27 cellular contexts compared by ENCODE assay signal in the genomic region with DNA sequence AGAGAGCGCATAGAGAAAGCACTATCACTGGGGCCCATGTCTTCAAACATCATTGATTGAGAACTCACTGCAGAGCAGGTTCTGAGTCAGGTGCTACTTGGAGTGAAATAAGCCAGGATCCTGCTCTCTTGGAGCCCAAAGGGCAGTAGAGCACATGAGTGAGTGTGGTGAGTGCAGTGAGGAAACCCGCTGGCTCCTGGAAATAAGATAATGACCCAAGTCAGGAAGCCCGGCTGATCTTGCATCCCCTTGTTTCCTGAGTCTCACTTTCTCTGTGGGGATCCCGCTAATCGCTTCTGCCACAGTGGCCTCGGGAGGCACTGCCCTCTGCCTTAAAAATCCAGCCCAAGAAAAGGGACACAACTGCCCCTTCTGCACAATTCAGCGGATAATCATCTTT. TPM values are rescaled to one million over a fixed set of nuclear protein-coding genes. Genes with fewer than 3 reads are reported as not detected.
DNase-seq lines count a peak whose midpoint lies in the region; ATAC-seq, FAIRE-seq and TF ChIP-seq lines count a peak whose summit lies in the region.
"Had no signal": no experiment of that assay in that cellular context is flagged by ENCODE, and none has a peak within 500 bp of the region (broad histone marks: within the 10 kb centered on the region; RNA-seq: fewer than 3 reads in every experiment).

No MANE protein-coding gene starts in this region.

- no peaks in the 10 kb centered on the region for H4K20me1 ChIP-seq in HepG2 (ENCODE audit: insufficient read depth, low read length)

- H3K36me3 ChIP-seq in liver (ENCODE audit: control insufficient read depth in 4 of 4, insufficient read depth in 3 of 4, low read depth in 1 of 4, low read length in 3 of 4) = no peaks in the 10 kb centered on the region
- H3K36me3 ChIP-seq in HepG2 (replicated peaks in 1 of 2; ENCODE audit: control insufficient read depth in 1 of 2, insufficient read depth in 2 of 2, low read length in 2 of 2) = no peaks in the 10 kb centered on the region
- no peaks in the 10 kb centered on the region for H3K36me3 ChIP-seq in RWPE2 (ENCODE audit: low read depth)
- no peaks in the 10 kb centered on the region for H3K36me3 ChIP-seq in esophagus muscularis mucosa
- H3K36me3 ChIP-seq in vagina = no peaks in the 10 kb centered on the region
- no peaks in the 10 kb centered on the region for H3K36me3 ChIP-seq in heart right ventricle
- H3K36me3 ChIP-seq: lower lobe of right lung, SJSA1 had no signal

- TF ChIP-seq POLR2A in HepG2 (IDR thresholded peaks at IDR 0.05; ENCODE audit: insufficient read depth in 1 of 2, low read depth in 2 of 2, low read length in 2 of 2) (no peak), esophagus muscularis mucosa (IDR thresholded peaks at IDR 0.05; ENCODE audit: low read depth) (no peak), vagina (IDR thresholded peaks at IDR 0.05) (no peak)

- ATAC-seq in HepG2 (no peak), RWPE2 (ENCODE audit: low read depth) (no peak), foreskin keratinocyte (no peak), heart right ventricle (no peak)
- ATAC-seq: lower lobe of right lung; natural killer cell treated with Interleukin-12 subunit alpha and Interleukin-12 subunit beta and Interleukin-15 and Interleukin-18, amount 100 ng/mL, for 72 hours; stimulated activated memory B cell treated with anti-CD40 and anti-IgM and Interleukin-4, amounts not matched to agents 10 μg/mL and 1 μg/mL and 100 μg/mL, for 72 hours had no signal

- no peaks in the 10 kb centered on the region for H3K9me3 ChIP-seq in liver (ENCODE audit: control insufficient read depth in 4 of 4, low read length in 3 of 4)
- no peaks in the 10 kb centered on the region for H3K9me3 ChIP-seq in HepG2 (ENCODE audit: low read length)
- H3K9me3 ChIP-seq in RWPE2 (ENCODE audit: severe bottlenecking) = no peaks in the 10 kb centered on the region
- H3K9me3 ChIP-seq in esophagus muscularis mucosa = peaks cover 0 to 6% (median 0%) of the 10 kb centered on the region in 4 donors
- no peaks in the 10 kb centered on the region for H3K9me3 ChIP-seq in vagina
- peaks cover 0 to 9% (median 0%) of the 10 kb centered on the region in 11 donors for H3K9me3 ChIP-seq in heart right ventricle
- H3K9me3 ChIP-seq: lower lobe of right lung, SJSA1 had no signal

- peaks cover 0 to 3% (median 0%) of the 10 kb centered on the region in 4 donors for H3K4me1 ChIP-seq in liver (ENCODE audit: control insufficient read depth in 4 of 4, insufficient read depth in 4 of 4, low read length in 3 of 4)
- peaks cover 9% of the 10 kb centered on the region for H3K4me1 ChIP-seq in HepG2 (ENCODE audit: insufficient read depth, low read length)
- peaks cover 10% of the 10 kb centered on the region for H3K4me1 ChIP-seq in RWPE2 (ENCODE audit: insufficient read depth, poor library complexity, severe bottlenecking)
- H3K4me1 ChIP-seq in esophagus muscularis mucosa = peaks cover 0 to 10% (median 6%) of the 10 kb centered on the region in 4 donors
- no peaks in the 10 kb centered on the region for H3K4me1 ChIP-seq in foreskin keratinocyte
- H3K4me1 ChIP-seq in vagina = no peaks in the 10 kb centered on the region
- peaks cover 0 to 15% (median 4%) of the 10 kb centered on the region in 9 donors for H3K4me1 ChIP-seq in heart right ventricle

- no peak overlapping the region for H3K4me2 ChIP-seq in HepG2 (ENCODE audit: low read depth, low read length)

- no peaks in the 10 kb centered on the region for H3K79me2 ChIP-seq in HepG2 (ENCODE audit: insufficient read depth, low read length)

- H3K4me3 ChIP-seq in liver (ENCODE audit: low read depth in 1 of 3, low read length in 3 of 3) (no peak overlapping the region), HepG2 (replicated peaks in 1 of 3; ENCODE audit: insufficient read depth in 1 of 3, low read depth in 2 of 3, low read length in 3 of 3) (no peak overlapping the region), RWPE2 (ENCODE audit: severe bottlenecking) (no peak overlapping the region), esophagus muscularis mucosa (no peak overlapping the region), vagina (no peak overlapping the region), heart right ventricle (no peak overlapping the region)
- H3K4me3 ChIP-seq: lower lobe of right lung, SJSA1 had no signal

- H3K27ac ChIP-seq in liver (ENCODE audit: low read depth in 1 of 2, low read length in 2 of 2) (no peak overlapping the region), HepG2 (ENCODE audit: extremely low read length, insufficient read depth, low read length) (no peak overlapping the region), RWPE2 (ENCODE audit: poor library complexity, severe bottlenecking) (peak overlapping the region; percentile 77), esophagus muscularis mucosa (replicated peaks in 1 of 4) (no peak overlapping the region), foreskin keratinocyte (no peak overlapping the region), vagina (no peak overlapping the region), heart right ventricle (no peak overlapping the region)
- H3K27ac ChIP-seq: 22Rv1, C4-2B, lower lobe of right lung, SJSA1 had no signal

- POLR2A ChIA-PET in HepG2 (lab: Yijun Ruan, JAX) = no interaction called here

- CTCF ChIA-PET in HepG2 (lab: Yijun Ruan, JAX; ENCODE audit: low intra/inter-chr PET ratio, low total read pairs) = no interaction called here

- H3K9ac ChIP-seq in liver (ENCODE audit: low read depth in 1 of 2, low read length in 2 of 2) = no peak overlapping the region
- H3K9ac ChIP-seq in HepG2 (ENCODE audit: insufficient read depth, low read depth, low read length) = no peak overlapping the region

- DNase-seq in HepG2 (ENCODE audit: low spot score) (no peak), RWPE2 (ENCODE audit: low spot score) (no peak), esophagus muscularis mucosa (ENCODE audit: extremely low spot score) (peak; percentile 89), foreskin keratinocyte (no peak), NCI-H1092 (lab: John Stamatoyannopoulos, UW) (no peak), vagina (ENCODE audit: extremely low spot score in 2 of 2) (no peak), heart right ventricle (no peak)
- DNase-seq: activated CD4-positive, alpha-beta memory T cell treated with anti-CD3 and anti-CD28 coated beads, Interleukin-2, amount 10 ng/mL, durations not matched to agents 7 days and 5 days; activated CD4-positive, CD25-positive, alpha-beta regulatory T cell treated with anti-CD3 and anti-CD28 coated beads, Interleukin-2, amount 50 U/mL, for 72 hours; activated CD8-positive, alpha-beta memory T cell treated with anti-CD3 and anti-CD28 coated beads, Interleukin-2, amount 50 U/mL, for 4 hours; activated naive CD4-positive, alpha-beta T cell treated with Interleukin-2 at 50 U/mL for 16 hours; Calu3; DMS79 treated with DMSO at 0.1 percent for 48 hours; GOT3; lower lobe of right lung; NCI-H1048; NCI-H1694; NCI-H446 treated with DMSO at 0.1 percent for 48 hours; NCI-H774; RPMI8226 had no signal

- 75% methylated on average over 7 of the region's 7 CpGs for WGBS in liver
- 79% methylated on average over 3 of the region's 7 CpGs for WGBS in HepG2 (ENCODE audit: low lambda C conversion rate)
- WGBS in esophagus muscularis mucosa = 73% methylated on average over 7 of the region's 7 CpGs
- 61 to 63% methylated on average over 7 of the region's 7 CpGs for WGBS in heart right ventricle, 2 donors

- TF ChIP-seq RAD21 in liver (IDR thresholded peaks at IDR 0.05) = no peak
- no peak for TF ChIP-seq RAD21 in HepG2 (CRISPR knock-in tag; IDR thresholded peaks at IDR 0.05)

- TF ChIP-seq EP300 in HepG2 (IDR thresholded peaks at IDR 0.05; ENCODE audit: low read depth in 2 of 2, low read length in 2 of 2) (no peak), HepG2 (CRISPR knock-in tag; IDR thresholded peaks at IDR 0.05; ENCODE audit: borderline replicate concordance) (no peak), esophagus muscularis mucosa (IDR thresholded peaks at IDR 0.05) (no peak)

- in situ Hi-C loops in HepG2 (cut with HindIII; ENCODE audit: extremely low pct_ligation_motif_present, low pct_unique_long_range_greater_than_20kb) = no loop called here

- FAIRE-seq in HepG2 (lab: Jason Lieb, UNC) = no peak
- FAIRE-seq: frontal cortex had no signal

- H3K27me3 ChIP-seq in liver (ENCODE audit: control insufficient read depth in 4 of 4, insufficient read depth in 4 of 4, low read length in 3 of 4) (no peaks in the 10 kb centered on the region), HepG2 (ENCODE audit: control insufficient read depth in 1 of 2, insufficient read depth in 2 of 2, low read length in 2 of 2) (no peaks in the 10 kb centered on the region; a peak in 1 of 5 replicates), RWPE2 (ENCODE audit: insufficient read depth, poor library complexity, severe bottlenecking) (no peaks in the 10 kb centered on the region), esophagus muscularis mucosa (no peaks in the 10 kb centered on the region), foreskin keratinocyte (no peaks in the 10 kb centered on the region), vagina (no peaks in the 10 kb centered on the region), heart right ventricle (no peaks in the 10 kb centered on the region)
- H3K27me3 ChIP-seq: SJSA1 had no signal

- no TSS peak for BruUV-seq in HepG2 (replicated peaks; lab: Mats Ljungman, UMichigan)

- TF ChIP-seq CTCF in liver (IDR thresholded peaks at IDR 0.05; ENCODE audit: low read depth, low read length, missing input control) = no peak
- TF ChIP-seq CTCF in HepG2 (CRISPR knock-in tag; IDR thresholded peaks at IDR 0.05) = no peak
- TF ChIP-seq CTCF in RWPE2 (IDR thresholded peaks at IDR 0.05; ENCODE audit: poor library complexity, severe bottlenecking) = no peak
- TF ChIP-seq CTCF in esophagus muscularis mucosa (IDR thresholded peaks at IDR 0.05) = no peak
- TF ChIP-seq CTCF in foreskin keratinocyte (conservative IDR thresholded peaks at IDR 0.05) = no peak
- TF ChIP-seq CTCF in vagina (IDR thresholded peaks at IDR 0.05) = no peak
- TF ChIP-seq CTCF in heart right ventricle (IDR thresholded peaks at IDR 0.05) = no peak

- H2AFZ ChIP-seq in HepG2 (ENCODE audit: low read length) = no peak overlapping the region

- intact Hi-C loops in HepG2 (cut with micrococcal nuclease; ENCODE audit: unreplicated experiment) (no loop called here), esophagus muscularis mucosa (cut with DNase I) (no loop called here), vagina (cut with DNase I) (no loop called here), heart right ventricle (cut with DNase I) (no loop called here)

RNA-seq across cellular contexts. Expression of gene FAM107B, which starts 7.1 kb away (rescaled TPM):
- total RNA-seq in liver (10 to 100 TPM; 28.5 to 58.1 TPM), HepG2 (2016; rRNA removed; fragmentation: Illumina TruSeq; extraction: Trizol) (24.8 and 38.5 TPM in 2 replicates), esophagus muscularis mucosa (10 to 100 TPM in 2 of 4 donors, 1 to 10 TPM in 2; 7.5 to 14.1 (median 9.4) TPM), foreskin keratinocyte (12.8 and 14.4 TPM in 2 replicates), vagina (33.4 TPM), heart right ventricle (10 to 100 TPM in 2 of 10 donors, 1 to 10 TPM in 8; 3.6 to 18.5 (median 6.5) TPM)
- polyA plus RNA-seq in liver (10 to 100 TPM; 24.9 to 33.2 TPM), HepG2 (2011; rRNA removed) (10.8 and 15.7 TPM in 2 replicates), foreskin keratinocyte (6.3 and 7.4 TPM in 2 replicates), heart right ventricle (1 to 10 TPM; 2.6 to 3.7 TPM)
- total RNA-seq in HepG2 (2016; cell fraction: cytosol; rRNA removed; fragmentation: Illumina TruSeq; extraction: Trizol; ENCODE audit: low read depth) = 13.8 and 17.1 TPM in 2 replicates
- total RNA-seq in HepG2 (2016; cell fraction: insoluble cytoplasmic fraction; rRNA removed; fragmentation: Illumina TruSeq; extraction: Trizol) = 25.5 and 32.8 TPM in 2 replicates
- total RNA-seq in HepG2 (2016; cell fraction: membrane; rRNA removed; fragmentation: Illumina TruSeq; extraction: Trizol) = 45.3 and 49.1 TPM in 2 replicates
- 20.6 and 21.1 TPM in 2 replicates for total RNA-seq in HepG2 (2016; cell fraction: nucleus; rRNA removed; fragmentation: Illumina TruSeq; extraction: Trizol)
- polyA plus RNA-seq in HepG2 (2011; cell fraction: cytosol; rRNA removed) = 7.8 and 11.0 TPM in 2 replicates
- polyA plus RNA-seq in HepG2 (2011; cell fraction: nucleus; rRNA removed) = 5.6 and 6.8 TPM in 2 replicates
- polyA plus RNA-seq in HepG2 (2012) = 13.3 and 16.9 TPM in 2 replicates
- 25.3 and 32.2 TPM in 2 replicates for polyA plus RNA-seq in HepG2 (2016; cell fraction: cytosol; fragmentation: Illumina TruSeq; extraction: Trizol; ENCODE audit: low read depth)
- 57.7 and 62.9 TPM in 2 replicates for polyA plus RNA-seq in HepG2 (2016; cell fraction: insoluble cytoplasmic fraction; fragmentation: Illumina TruSeq; extraction: Trizol; ENCODE audit: low read depth)
- polyA plus RNA-seq in HepG2 (2016; cell fraction: membrane; fragmentation: Illumina TruSeq; extraction: Trizol; ENCODE audit: low read depth) = 48.3 and 48.7 TPM in 2 replicates
- polyA plus RNA-seq in HepG2 (2016; cell fraction: nucleus; fragmentation: Illumina TruSeq; extraction: Trizol; ENCODE audit: insufficient read depth, low read depth) = 30.6 and 38.0 TPM in 2 replicates
- polyA minus RNA-seq in HepG2 (2011; rRNA and poly(A)+ RNA removed; ENCODE audit: low replicate concordance) = 4.0 and 10.5 TPM in 2 replicates
- 11.0 and 12.0 TPM in 2 replicates for polyA minus RNA-seq in HepG2 (2011; cell fraction: cytosol; rRNA and poly(A)+ RNA removed)
- 19.3 and 24.4 TPM in 2 replicates for polyA minus RNA-seq in HepG2 (2011; cell fraction: nucleus; rRNA and poly(A)+ RNA removed)

RNA-seq across cellular contexts. Expression of gene CDNF, which starts 56.1 kb away (rescaled TPM):
- total RNA-seq in liver = 1 to 10 TPM; 1.5 to 5.9 TPM
- 1 to 10 TPM; 2.7 to 3.1 TPM for polyA plus RNA-seq in liver
- total RNA-seq in HepG2 (2016; rRNA removed; fragmentation: Illumina TruSeq; extraction: Trizol) = 0.33 and 0.38 TPM in 2 replicates
- not detected in 2 replicates for total RNA-seq in HepG2 (2016; cell fraction: cytosol; rRNA removed; fragmentation: Illumina TruSeq; extraction: Trizol; ENCODE audit: low read depth)
- total RNA-seq in HepG2 (2016; cell fraction: insoluble cytoplasmic fraction; rRNA removed; fragmentation: Illumina TruSeq; extraction: Trizol) = 0.18 and 0.22 TPM in 2 replicates
- total RNA-seq in HepG2 (2016; cell fraction: membrane; rRNA removed; fragmentation: Illumina TruSeq; extraction: Trizol) = 0.24 and 0.31 TPM in 2 replicates
- total RNA-seq in HepG2 (2016; cell fraction: nucleus; rRNA removed; fragmentation: Illumina TruSeq; extraction: Trizol) = 0.50 and 0.99 TPM in 2 replicates
- polyA plus RNA-seq in HepG2 (2011; rRNA removed) = 0.29 and 0.40 TPM in 2 replicates
- 0.28 and 0.30 TPM in 2 replicates for polyA plus RNA-seq in HepG2 (2011; cell fraction: cytosol; rRNA removed)
- polyA plus RNA-seq in HepG2 (2011; cell fraction: nucleus; rRNA removed) = 0.90 TPM in 1 of 2 replicates, not detected in the other
- polyA plus RNA-seq in HepG2 (2012) = 0.37 and 0.55 TPM in 2 replicates
- 0.11 and 0.36 TPM in 2 replicates for polyA plus RNA-seq in HepG2 (2016; cell fraction: cytosol; fragmentation: Illumina TruSeq; extraction: Trizol; ENCODE audit: low read depth)
- polyA plus RNA-seq in HepG2 (2016; cell fraction: insoluble cytoplasmic fraction; fragmentation: Illumina TruSeq; extraction: Trizol; ENCODE audit: low read depth) = 0.22 TPM in 1 of 2 replicates, not detected in the other
- 0.23 and 0.35 TPM in 2 replicates for polyA plus RNA-seq in HepG2 (2016; cell fraction: membrane; fragmentation: Illumina TruSeq; extraction: Trizol; ENCODE audit: low read depth)
- 0.96 and 1.9 TPM in 2 replicates for polyA plus RNA-seq in HepG2 (2016; cell fraction: nucleus; fragmentation: Illumina TruSeq; extraction: Trizol; ENCODE audit: insufficient read depth, low read depth)
- polyA minus RNA-seq in HepG2 (2011; rRNA and poly(A)+ RNA removed; ENCODE audit: low replicate concordance) = not detected in 2 replicates
- 0.59 TPM in 1 of 2 replicates, not detected in the other for polyA minus RNA-seq in HepG2 (2011; cell fraction: cytosol; rRNA and poly(A)+ RNA removed)
- polyA minus RNA-seq in HepG2 (2011; cell fraction: nucleus; rRNA and poly(A)+ RNA removed) = 0.64 and 1.4 TPM in 2 replicates
- total RNA-seq in esophagus muscularis mucosa = 1 to 10 TPM in 1 of 4 donors, under 1 TPM in 3; 0.45 to 3.7 (median 0.67) TPM
- 0.34 and 0.63 TPM in 2 replicates for total RNA-seq in foreskin keratinocyte
- 0.39 and 0.54 TPM in 2 replicates for polyA plus RNA-seq in foreskin keratinocyte
- 7.4 TPM for total RNA-seq in vagina
- 1 to 10 TPM; 2.5 to 6.3 (median 4.3) TPM for total RNA-seq in heart right ventricle
- 1 to 10 TPM in 1 of 2 donors, under 1 TPM in 1; 0.74 to 2.6 TPM for polyA plus RNA-seq in heart right ventricle

RNA-seq across cellular contexts. Expression of gene HSPA14, which starts 56.3 kb away (rescaled TPM):
- 1 to 10 TPM; 8.6 to 9.0 TPM for total RNA-seq in liver
- polyA plus RNA-seq in liver = 1 to 10 TPM; 5.3 to 8.4 TPM
- 29.8 and 42.9 TPM in 2 replicates for total RNA-seq in HepG2 (2016; rRNA removed; fragmentation: Illumina TruSeq; extraction: Trizol)
- total RNA-seq in HepG2 (2016; cell fraction: cytosol; rRNA removed; fragmentation: Illumina TruSeq; extraction: Trizol; ENCODE audit: low read depth) = 6.3 and 7.7 TPM in 2 replicates
- 29.1 and 44.5 TPM in 2 replicates for total RNA-seq in HepG2 (2016; cell fraction: insoluble cytoplasmic fraction; rRNA removed; fragmentation: Illumina TruSeq; extraction: Trizol)
- total RNA-seq in HepG2 (2016; cell fraction: membrane; rRNA removed; fragmentation: Illumina TruSeq; extraction: Trizol) = 14.3 TPM in 2 replicates
- 14.4 and 15.2 TPM in 2 replicates for total RNA-seq in HepG2 (2016; cell fraction: nucleus; rRNA removed; fragmentation: Illumina TruSeq; extraction: Trizol)
- polyA plus RNA-seq in HepG2 (2011; rRNA removed) = 6.7 and 10.7 TPM in 2 replicates
- polyA plus RNA-seq in HepG2 (2011; cell fraction: cytosol; rRNA removed) = 4.2 and 4.8 TPM in 2 replicates
- 5.3 and 6.5 TPM in 2 replicates for polyA plus RNA-seq in HepG2 (2011; cell fraction: nucleus; rRNA removed)
- 6.8 and 7.8 TPM in 2 replicates for polyA plus RNA-seq in HepG2 (2012)
- 4.1 and 4.4 TPM in 2 replicates for polyA plus RNA-seq in HepG2 (2016; cell fraction: cytosol; fragmentation: Illumina TruSeq; extraction: Trizol; ENCODE audit: low read depth)
- polyA plus RNA-seq in HepG2 (2016; cell fraction: insoluble cytoplasmic fraction; fragmentation: Illumina TruSeq; extraction: Trizol; ENCODE audit: low read depth) = 34.0 and 35.5 TPM in 2 replicates
- polyA plus RNA-seq in HepG2 (2016; cell fraction: membrane; fragmentation: Illumina TruSeq; extraction: Trizol; ENCODE audit: low read depth) = 6.9 and 7.7 TPM in 2 replicates
- polyA plus RNA-seq in HepG2 (2016; cell fraction: nucleus; fragmentation: Illumina TruSeq; extraction: Trizol; ENCODE audit: insufficient read depth, low read depth) = 19.9 and 23.1 TPM in 2 replicates
- polyA minus RNA-seq in HepG2 (2011; rRNA and poly(A)+ RNA removed; ENCODE audit: low replicate concordance) = 1.3 and 3.7 TPM in 2 replicates
- polyA minus RNA-seq in HepG2 (2011; cell fraction: cytosol; rRNA and poly(A)+ RNA removed) = 2.6 and 3.1 TPM in 2 replicates
- polyA minus RNA-seq in HepG2 (2011; cell fraction: nucleus; rRNA and poly(A)+ RNA removed) = 10.1 and 10.6 TPM in 2 replicates
- 1 to 10 TPM; 6.8 to 9.8 (median 7.8) TPM for total RNA-seq in esophagus muscularis mucosa
- total RNA-seq in foreskin keratinocyte = 23.4 and 23.6 TPM in 2 replicates
- 16.2 and 19.6 TPM in 2 replicates for polyA plus RNA-seq in foreskin keratinocyte
- total RNA-seq in vagina = 8.3 TPM
- 1 to 10 TPM; 7.1 to 9.7 (median 8.2) TPM for total RNA-seq in heart right ventricle
- 10 to 100 TPM in 1 of 2 donors, 1 to 10 TPM in 1; 8.8 to 11.6 TPM for polyA plus RNA-seq in heart right ventricle

RNA-seq across cellular contexts. Expression of gene MSANTD7, which starts 56.3 kb away (rescaled TPM):
- 1 to 10 TPM; 5.2 to 8.5 TPM for total RNA-seq in liver
- polyA plus RNA-seq in liver = 1 to 10 TPM in 1 of 2 donors, under 1 TPM in 1; 0.82 to 1.8 TPM
- total RNA-seq in HepG2 (2016; rRNA removed; fragmentation: Illumina TruSeq; extraction: Trizol) = 16.7 and 22.8 TPM in 2 replicates
- 2.6 and 2.8 TPM in 2 replicates for total RNA-seq in HepG2 (2016; cell fraction: cytosol; rRNA removed; fragmentation: Illumina TruSeq; extraction: Trizol; ENCODE audit: low read depth)
- 17.3 and 21.2 TPM in 2 replicates for total RNA-seq in HepG2 (2016; cell fraction: insoluble cytoplasmic fraction; rRNA removed; fragmentation: Illumina TruSeq; extraction: Trizol)
- 12.6 and 15.8 TPM in 2 replicates for total RNA-seq in HepG2 (2016; cell fraction: membrane; rRNA removed; fragmentation: Illumina TruSeq; extraction: Trizol)
- total RNA-seq in HepG2 (2016; cell fraction: nucleus; rRNA removed; fragmentation: Illumina TruSeq; extraction: Trizol) = 11.5 and 14.9 TPM in 2 replicates
- 3.3 and 3.7 TPM in 2 replicates for polyA plus RNA-seq in HepG2 (2011; rRNA removed)
- polyA plus RNA-seq in HepG2 (2011; cell fraction: cytosol; rRNA removed) = 2.3 and 2.5 TPM in 2 replicates
- polyA plus RNA-seq in HepG2 (2011; cell fraction: nucleus; rRNA removed) = 3.1 and 3.3 TPM in 2 replicates
- polyA plus RNA-seq in HepG2 (2012) = 5.0 and 5.4 TPM in 2 replicates
- 1.9 and 2.6 TPM in 2 replicates for polyA plus RNA-seq in HepG2 (2016; cell fraction: cytosol; fragmentation: Illumina TruSeq; extraction: Trizol; ENCODE audit: low read depth)
- 13.5 and 15.6 TPM in 2 replicates for polyA plus RNA-seq in HepG2 (2016; cell fraction: insoluble cytoplasmic fraction; fragmentation: Illumina TruSeq; extraction: Trizol; ENCODE audit: low read depth)
- polyA plus RNA-seq in HepG2 (2016; cell fraction: membrane; fragmentation: Illumina TruSeq; extraction: Trizol; ENCODE audit: low read depth) = 5.8 and 7.4 TPM in 2 replicates
- polyA plus RNA-seq in HepG2 (2016; cell fraction: nucleus; fragmentation: Illumina TruSeq; extraction: Trizol; ENCODE audit: insufficient read depth, low read depth) = 14.2 and 14.9 TPM in 2 replicates
- 13.9 and 22.5 TPM in 2 replicates for polyA minus RNA-seq in HepG2 (2011; rRNA and poly(A)+ RNA removed; ENCODE audit: low replicate concordance)
- polyA minus RNA-seq in HepG2 (2011; cell fraction: cytosol; rRNA and poly(A)+ RNA removed) = 5.7 and 6.6 TPM in 2 replicates
- 13.1 and 14.9 TPM in 2 replicates for polyA minus RNA-seq in HepG2 (2011; cell fraction: nucleus; rRNA and poly(A)+ RNA removed)
- total RNA-seq in esophagus muscularis mucosa = 10 to 100 TPM in 1 of 4 donors, 1 to 10 TPM in 3; 5.4 to 11.1 (median 8.0) TPM
- total RNA-seq in foreskin keratinocyte = 15.9 TPM in 2 replicates
- polyA plus RNA-seq in foreskin keratinocyte = 5.6 and 6.9 TPM in 2 replicates
- total RNA-seq in vagina = 11.8 TPM
- 1 to 10 TPM; 3.8 to 6.1 (median 5.6) TPM for total RNA-seq in heart right ventricle
- 1 to 10 TPM; 1.6 to 3.0 TPM for polyA plus RNA-seq in heart right ventricle
